ENCODE assay signal across 8 cellular contexts in the genomic region with DNA sequence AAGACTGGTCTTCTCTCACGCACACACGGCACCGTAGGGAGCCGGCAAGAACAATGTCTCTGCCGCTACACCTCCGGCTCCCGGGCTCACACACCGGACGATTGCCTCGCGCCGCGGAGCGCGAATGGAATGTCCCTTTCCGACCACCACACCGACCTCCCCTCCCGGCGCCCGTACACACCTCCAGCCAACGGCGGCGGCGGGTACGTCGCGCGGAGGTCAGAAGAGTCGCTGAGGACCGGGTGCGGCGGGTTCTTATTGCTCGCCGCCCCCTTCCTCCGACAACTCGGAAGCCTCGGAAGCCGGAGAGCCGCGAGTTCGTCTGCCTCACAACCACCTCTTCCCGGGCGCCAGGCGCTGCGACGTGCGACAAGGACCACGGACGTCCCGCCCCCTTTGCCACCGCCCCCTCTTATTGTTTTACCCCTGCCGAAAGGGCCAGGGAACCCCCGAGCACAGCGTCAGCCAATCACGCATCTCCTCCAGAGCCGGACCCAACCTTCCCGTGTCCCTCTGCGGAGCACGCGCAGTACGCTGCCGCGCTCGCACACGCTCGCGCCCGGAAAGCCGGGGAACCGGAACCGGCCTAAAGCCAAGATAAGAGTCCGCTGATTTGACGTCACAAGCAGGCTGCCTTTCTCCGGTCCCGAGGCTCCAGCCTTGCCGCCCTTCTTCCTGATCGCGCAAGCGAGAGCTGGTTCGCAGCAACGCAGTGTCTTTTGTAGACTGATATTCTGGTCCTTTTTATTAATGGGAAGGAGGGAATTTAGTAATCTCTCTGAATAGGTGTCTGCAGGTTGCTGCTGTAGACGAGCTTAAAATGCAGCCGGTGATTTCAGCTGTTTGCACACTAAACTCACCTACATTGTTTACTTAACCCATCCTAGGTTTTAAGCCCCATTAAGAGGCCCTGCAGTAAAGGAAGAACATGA. TPM values are rescaled to one million over a fixed set of nuclear protein-coding genes. Genes with fewer than 3 reads are reported as not detected.
A peak's percentile ranks its signal among the peaks of the same experiment; 100 is the strongest.
DNase-seq lines count a peak whose midpoint lies in the region; ATAC-seq, FAIRE-seq and TF ChIP-seq lines count a peak whose summit lies in the region.

A gene (minus strand): TSS at position 385 of the 932 bp plus-strand sequence. CDS start 11,386 bp downstream, outside the sequence.

- H3K27ac Mint-ChIP-seq in T-cell = peak within 1 kb of the TSS; percentile 98 to 99

- CTCF ChIA-PET in T-cell (lab: Charles Lee) = interaction anchor here (0.9 to 2.8 kb wide), 6 partner anchors 23 to 159 kb away, joined by 3 to 20 read pairs (median 4); a partner anchor contains a TSS

- peak; percentile 81 for DNase-seq in GM12891 (ENCODE audit: insufficient read length, low spot score)
- DNase-seq in NCI-H1436 treated with DMSO at 0.1 percent for 48 hours (lab: John Stamatoyannopoulos, UW) = peak; percentile 86
- peak; percentile 91 to 99 (median 98) for DNase-seq in T-cell
- peak; percentile 98 to 99 for DNase-seq in cardiac muscle cell (ENCODE audit: low read depth in 1 of 2, low spot score in 1 of 2)
- DNase-seq in tibial nerve (ENCODE audit: low spot score in 2 of 2) = peak; percentile 91 to 93

- H3K27ac ChIP-seq in adipose tissue (ENCODE audit: low read depth, low read length) (peak within 1 kb of the TSS; percentile 87), cardiac muscle cell (peak within 1 kb of the TSS; percentile 97), parathyroid adenoma (peak within 1 kb of the TSS; percentile 81), tibial nerve (peak within 1 kb of the TSS; percentile 86 to 97 (median 92))

- peak within 1 kb of the TSS; percentile 69 for H3K9ac ChIP-seq in parathyroid adenoma

- peak; percentile 81 to 92 for TF ChIP-seq EP300 in tibial nerve (IDR thresholded peaks at IDR 0.05)

- peak within 1 kb of the TSS; percentile 71 for H2AFZ ChIP-seq in parathyroid adenoma

- no peaks in the 10 kb centered on the region for H3K9me3 Mint-ChIP-seq in T-cell

- peaks cover 44 to 46% (median 46%) of the 10 kb centered on the region in 3 donors for H3K4me1 Mint-ChIP-seq in T-cell

- WGBS in adipose tissue, 3 donors = 0% methylated on average over 79 to 83 of the region's 83 CpGs
- WGBS in tibial nerve, 2 donors = 0% methylated on average over 49 to 69 of the region's 83 CpGs

- TF ChIP-seq CTCF in cardiac muscle cell (IDR thresholded peaks at IDR 0.05; ENCODE audit: low read depth, low read length) = no peak
- no peak for TF ChIP-seq CTCF in parathyroid adenoma (IDR thresholded peaks at IDR 0.05)
- TF ChIP-seq CTCF in tibial nerve (IDR thresholded peaks at IDR 0.05) = peak in 1 of 5 experiments; percentile 44

- peak within 1 kb of the TSS; percentile 98 to 100 (median 99) for H3K4me3 Mint-ChIP-seq in T-cell

- H3K4me3 ChIP-seq in cardiac muscle cell (peak within 1 kb of the TSS; percentile 95), parathyroid adenoma (ENCODE audit: low read depth, low read length) (peak within 1 kb of the TSS; percentile 94), tibial nerve (peak within 1 kb of the TSS; percentile 81 to 96 (median 91))

- H3K79me2 ChIP-seq in parathyroid adenoma = peaks cover 23% of the 10 kb centered on the region

- no peaks in the 10 kb centered on the region for H3K27me3 ChIP-seq in cardiac muscle cell
- H3K27me3 ChIP-seq in parathyroid adenoma (ENCODE audit: control insufficient read depth, insufficient read depth, low read length) = no peaks in the 10 kb centered on the region
- H3K27me3 ChIP-seq in tibial nerve = no peaks in the 10 kb centered on the region

- H3K4me2 ChIP-seq in parathyroid adenoma (ENCODE audit: low read length) = peak within 1 kb of the TSS; percentile 96

- FAIRE-seq in GM12891 (lab: Jason Lieb, UNC) = peak; percentile 98

- no peaks in the 10 kb centered on the region for H3K36me3 ChIP-seq in cardiac muscle cell
- no peaks in the 10 kb centered on the region for H3K36me3 ChIP-seq in parathyroid adenoma (ENCODE audit: control insufficient read depth, insufficient read depth, low read length)
- no peaks in the 10 kb centered on the region for H3K36me3 ChIP-seq in tibial nerve

- H3K27me3 Mint-ChIP-seq in T-cell = no peaks in the 10 kb centered on the region

- ATAC-seq in HG02840 (IDR thresholded peaks at IDR 0.05; ENCODE audit: low FRiP score, unreplicated experiment) (peak; percentile 91), T-cell (replicated peaks in 1 of 4) (peak; percentile 93 to 95 (median 93))

- no peaks in the 10 kb centered on the region for H3K36me3 Mint-ChIP-seq in T-cell

- H3K9me3 ChIP-seq in cardiac muscle cell (ENCODE audit: low read depth) = no peaks in the 10 kb centered on the region
- no peaks in the 10 kb centered on the region for H3K9me3 ChIP-seq in parathyroid adenoma (ENCODE audit: control insufficient read depth, low read length)
- H3K9me3 ChIP-seq in tibial nerve = no peaks in the 10 kb centered on the region

- peaks cover 38% of the 10 kb centered on the region for H3K4me1 ChIP-seq in cardiac muscle cell (ENCODE audit: low read depth)
- H3K4me1 ChIP-seq in parathyroid adenoma = peaks cover 6% of the 10 kb centered on the region
- peaks cover 0 to 43% (median 20%) of the 10 kb centered on the region in 4 donors for H3K4me1 ChIP-seq in tibial nerve

- POLR2A ChIA-PET in T-cell (lab: Charles Lee) = interaction anchor here (0.5 to 3.1 kb wide), 10 partner anchors 8 to 50 kb away, joined by 3 to 25 read pairs (median 8); a partner anchor contains a TSS

- peak; percentile 85 for TF ChIP-seq POLR2A in GM12891 (IDR thresholded peaks at IDR 0.05; ENCODE audit: low read depth, low read length)
- peak; percentile 83 to 94 for TF ChIP-seq POLR2A in tibial nerve (IDR thresholded peaks at IDR 0.05)

TF ChIP-seq in GM12891, 5 proteins besides CTCF, POLR2A, EP300 and RAD21:
- TF ChIP-seq POLR2AphosphoS5 (IDR thresholded peaks at IDR 0.05; ENCODE audit: low read depth, low read length) (peak; percentile 88), TAF1 (IDR thresholded peaks at IDR 0.05; ENCODE audit: low read depth, low read length) (peak; percentile 80; the same call in 1 of the 2 replicates), PAX5 (IDR thresholded peaks at IDR 0.05; ENCODE audit: insufficient read depth, low read length, severe bottlenecking) (peak; percentile 95), SPI1 (IDR thresholded peaks at IDR 0.05; ENCODE audit: low read depth, low read length) (0 out of 2 replicates have a peak, but pooled peaks have one; percentile 18), POU2F2 (IDR thresholded peaks at IDR 0.05; ENCODE audit: low read depth, low read length) (peak; percentile 63)
TF ChIP-seq in GM12891: peak in this region for 5.

RNA-seq across cellular contexts. Expression of the gene that starts here (rescaled TPM):
- polyA plus RNA-seq in GM12891 (2012; ENCODE audit: low read depth, missing spikeins) = 67.6 TPM
- total RNA-seq in T-cell (100 to 1,000 TPM; 135 to 316 (median 141) TPM), cardiac muscle cell (203 and 210 TPM in 2 replicates), tibial nerve (10 to 100 TPM; 48.7 to 70.1 (median 56.6) TPM)
- polyA plus RNA-seq in adipose tissue (10 to 100 TPM; 21.0 to 36.4 (median 29.0) TPM), cardiac muscle cell (181 and 194 TPM in 2 replicates)

Comparison
In these comparisons a context has a peak if more than half of its experiments do, and no peak if none do; other contexts are left out.
1. Peak in every context shown above with its lines: DNase-seq, ATAC-seq, H3K4me3 ChIP-seq and H3K27ac ChIP-seq.